ENCODE assay signal across 8 cellular contexts in the genomic region with DNA sequence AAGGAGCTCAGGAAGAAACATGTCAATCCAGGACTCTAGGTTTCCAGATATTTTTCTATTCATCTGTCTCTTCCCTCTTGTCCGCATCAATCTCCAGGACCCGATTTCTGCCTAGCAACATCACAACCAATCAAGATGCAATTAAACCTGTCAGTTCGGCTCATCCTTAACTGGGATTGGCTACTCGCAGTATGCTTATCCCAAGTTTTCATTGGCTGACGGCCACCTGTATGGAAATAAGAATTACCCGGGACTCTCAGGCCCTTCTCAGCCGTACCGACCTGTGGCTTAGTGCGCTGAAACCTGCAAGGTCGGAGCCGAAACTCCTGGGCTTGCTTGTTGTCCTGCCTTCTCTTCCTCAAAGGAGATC. TPM values are rescaled to one million over a fixed set of nuclear protein-coding genes. Genes with fewer than 3 reads are reported as not detected.
DNase-seq lines count a peak whose midpoint lies in the region; ATAC-seq and TF ChIP-seq lines count a peak whose summit lies in the region.

No MANE protein-coding gene starts in this region.

- no peak overlapping the region for H3K4me3 ChIP-seq in CD8-positive, alpha-beta memory T cell (ENCODE audit: low read length)
- H3K4me3 ChIP-seq in skeletal muscle tissue (ENCODE audit: low read length in 3 of 3): peak overlapping the region in 2 of 3 donors; percentile 13 to 51

- H3K36me3 Mint-ChIP-seq in CD8-positive, alpha-beta memory T cell: peaks cover 0 to 8% (median 1%) of the 10 kb centered on the region in 3 donors
- H3K36me3 Mint-ChIP-seq in HFFc6 (ENCODE audit: low read depth): no peaks in the 10 kb centered on the region; the same call in 1 of the 2 replicates
- H3K36me3 Mint-ChIP-seq in chondrocyte (ENCODE audit: low read depth): no peaks in the 10 kb centered on the region
- H3K36me3 Mint-ChIP-seq in immature natural killer cell: peaks cover 0 to 3% (median 0%) of the 10 kb centered on the region in 3 donors

- no peaks in the 10 kb centered on the region for H3K9me3 Mint-ChIP-seq in CD8-positive, alpha-beta memory T cell
- H3K9me3 Mint-ChIP-seq in HFFc6 (no peaks in the 10 kb centered on the region), chondrocyte (ENCODE audit: low read depth) (no peaks in the 10 kb centered on the region), immature natural killer cell (peaks cover 0 to 3% (median 0%) of the 10 kb centered on the region in 6 donors)

- H3K27ac ChIP-seq in CD8-positive, alpha-beta memory T cell (ENCODE audit: low read depth, low read length): no peak overlapping the region
- H3K27ac ChIP-seq in skeletal muscle tissue (ENCODE audit: low read depth, low read length): no peak overlapping the region

- no peaks in the 10 kb centered on the region for H3K36me3 ChIP-seq in CD8-positive, alpha-beta memory T cell (ENCODE audit: insufficient read depth, low read length)
- no peaks in the 10 kb centered on the region for H3K36me3 ChIP-seq in skeletal muscle tissue (ENCODE audit: control insufficient read depth in 3 of 3, insufficient read depth in 3 of 3, low read length in 3 of 3)

- peaks cover 57 to 92% of the 10 kb centered on the region in 2 donors for H3K27me3 Mint-ChIP-seq in CD8-positive, alpha-beta memory T cell
- H3K27me3 Mint-ChIP-seq in HFFc6 (ENCODE audit: insufficient read depth): peaks cover 45% of the 10 kb centered on the region
- H3K27me3 Mint-ChIP-seq in chondrocyte (ENCODE audit: low read depth): peaks cover 55% of the 10 kb centered on the region
- peaks cover 31 to 61% (median 32%) of the 10 kb centered on the region in 3 donors for H3K27me3 Mint-ChIP-seq in immature natural killer cell (ENCODE audit: low read depth in 3 of 3)

- CTCF ChIA-PET in CD8-positive, alpha-beta memory T cell (lab: Charles Lee): interaction anchor here (2.1 to 7.5 kb wide), 2 partner anchors 49 to 56 kb away, joined by 5 to 133 read pairs; partner anchors contain the start of gene CISTR

- ATAC-seq in GM21381 (IDR thresholded peaks at IDR 0.05; ENCODE audit: unreplicated experiment): no peak

- H3K27me3 ChIP-seq in CD8-positive, alpha-beta memory T cell (ENCODE audit: insufficient read depth, low read length, poor library complexity, severe bottlenecking): peaks cover 70% of the 10 kb centered on the region
- H3K27me3 ChIP-seq in skeletal muscle tissue (ENCODE audit: control insufficient read depth in 3 of 3, insufficient read depth in 3 of 3, low read length in 3 of 3): peaks cover 45 to 54% (median 53%) of the 10 kb centered on the region in 3 donors

- peak overlapping the region; percentile 48 to 76 (median 65) for H3K4me3 Mint-ChIP-seq in CD8-positive, alpha-beta memory T cell
- H3K4me3 Mint-ChIP-seq in HFFc6 (peak overlapping the region; percentile 44), chondrocyte (ENCODE audit: unreplicated experiment) (peak overlapping the region; percentile 33), immature natural killer cell (peak overlapping the region in 4 of 5 donors; percentile 1 to 62 (median 18))

- DNase-seq in CD8-positive, alpha-beta memory T cell: no peak
- peak; percentile 74 for DNase-seq in HFFc6
- peak; percentile 98 for DNase-seq in NCI-H748 (lab: John Stamatoyannopoulos, UW; ENCODE audit: unreplicated experiment)
- DNase-seq in chondrocyte (ENCODE audit: low spot score): no peak
- DNase-seq in immature natural killer cell: no peak
- DNase-seq in activated gamma-delta T cell treated with Interleukin-2 at 50 U/mL for 16 hours: no peak

- peaks cover 25 to 32% (median 30%) of the 10 kb centered on the region in 3 donors for H3K4me1 Mint-ChIP-seq in CD8-positive, alpha-beta memory T cell
- H3K4me1 Mint-ChIP-seq in HFFc6 (ENCODE audit: low read depth) (peaks cover 28% of the 10 kb centered on the region), chondrocyte (ENCODE audit: low read depth) (peaks cover 20% of the 10 kb centered on the region), immature natural killer cell (peaks cover 26 to 30% of the 10 kb centered on the region in 2 donors)

- H3K9ac ChIP-seq in skeletal muscle tissue (ENCODE audit: low read depth in 1 of 3, low read length in 3 of 3): no peak overlapping the region

- peak overlapping the region in 1 of 8 donors; percentile 22 for H3K27ac Mint-ChIP-seq in CD8-positive, alpha-beta memory T cell
- H3K27ac Mint-ChIP-seq in HFFc6 (peak overlapping the region; percentile 69), chondrocyte (ENCODE audit: unreplicated experiment) (no peak overlapping the region), immature natural killer cell (no peak overlapping the region)

- TF ChIP-seq CTCF in HFFc6 (IDR thresholded peaks at IDR 0.05) (no peak), chondrocyte (IDR thresholded peaks at IDR 0.05) (no peak)

- H3K4me1 ChIP-seq in CD8-positive, alpha-beta memory T cell (ENCODE audit: insufficient read depth, low read length): peaks cover 18% of the 10 kb centered on the region
- H3K4me1 ChIP-seq in skeletal muscle tissue (ENCODE audit: control insufficient read depth in 3 of 3, insufficient read depth in 3 of 3, low read length in 3 of 3): peaks cover 4 to 10% (median 7%) of the 10 kb centered on the region in 3 donors

- POLR2A ChIA-PET in CD8-positive, alpha-beta memory T cell (lab: Charles Lee): no interaction called here

- H3K9me3 ChIP-seq in CD8-positive, alpha-beta memory T cell (ENCODE audit: low read length): no peaks in the 10 kb centered on the region
- no peaks in the 10 kb centered on the region for H3K9me3 ChIP-seq in skeletal muscle tissue (ENCODE audit: control insufficient read depth in 3 of 3, low read length in 3 of 3)

RNA-seq across cellular contexts. Expression of gene ATP5MC2, which starts 20.4 kb away (rescaled TPM):
- 100 to 1,000 TPM; 342 to 350 TPM for total RNA-seq in CD8-positive, alpha-beta memory T cell
- 529 TPM for polyA plus RNA-seq in CD8-positive, alpha-beta memory T cell
- 100 to 1,000 TPM; 257 to 366 (median 308) TPM for total RNA-seq in HFFc6 (2021; fragmentation: NEBNext Ultra II Directional; extraction: Animal tissue kit (Norgen Biotek cat#: 25700))
- total RNA-seq in chondrocyte (201 to 204 TPM (median 203 TPM) in 3 replicates), skeletal muscle tissue (253 TPM)
- polyA plus RNA-seq in immature natural killer cell: 100 to 1,000 TPM; 383 to 495 (median 467) TPM

RNA-seq across cellular contexts. Expression of gene CALCOCO1, which starts 31.0 kb away (rescaled TPM):
- 10 to 100 TPM; 29.5 to 31.4 TPM for total RNA-seq in CD8-positive, alpha-beta memory T cell
- 73.9 TPM for polyA plus RNA-seq in CD8-positive, alpha-beta memory T cell
- total RNA-seq in HFFc6 (2021; fragmentation: NEBNext Ultra II Directional; extraction: Animal tissue kit (Norgen Biotek cat#: 25700)): 10 to 100 TPM; 77.3 to 99.3 (median 87.2) TPM
- total RNA-seq in chondrocyte (80.9 to 96.6 TPM (median 86.9 TPM) in 3 replicates), skeletal muscle tissue (49.1 TPM)
- 100 to 1,000 TPM in 2 of 3 donors, 10 to 100 TPM in 1; 81.7 to 110 (median 100) TPM for polyA plus RNA-seq in immature natural killer cell

RNA-seq across cellular contexts. Expression of gene CISTR, which starts 55.5 kb away (rescaled TPM):
- not detected for total RNA-seq in CD8-positive, alpha-beta memory T cell
- not detected for polyA plus RNA-seq in CD8-positive, alpha-beta memory T cell
- not detected for total RNA-seq in HFFc6 (2021; fragmentation: NEBNext Ultra II Directional; extraction: Animal tissue kit (Norgen Biotek cat#: 25700))
- total RNA-seq in chondrocyte (not detected in 3 replicates), skeletal muscle tissue (not detected)
- not detected for polyA plus RNA-seq in immature natural killer cell

Comparison
In these comparisons a context has a peak if more than half of its experiments do, and no peak if none do; other contexts are left out.
1. DNase-seq: peak in HFFc6 (single experiment) and NCI-H748 (single experiment); none in CD8-positive, alpha-beta memory T cell (0 of 5), chondrocyte (single experiment), immature natural killer cell (0 of 3) and activated gamma-delta T cell treated with Interleukin-2 at 50 U/mL for 16 hours (single experiment).
2. Peak in every context shown above with its lines, with median percentiles within 50 percentile points of each other: H3K4me3 Mint-ChIP-seq.